Comparison of ENCODE assay signal across 9 cellular contexts in genomic region chr12:51721281-51721940, GRCh38.
A peak's percentile ranks its signal among the peaks of the same experiment; 100 is the strongest.
DNase-seq lines count a peak whose midpoint lies in the region; ATAC-seq and TF ChIP-seq lines count a peak whose summit lies in the region.
"Had no signal": no experiment of that assay in that cellular context is flagged by ENCODE, and none has a peak within 500 bp of the region (broad histone marks: within the 10 kb centered on the region; RNA-seq: fewer than 3 reads in every experiment).

No MANE protein-coding gene starts in this region.

- WGBS in SK-N-SH (ENCODE audit: low lambda C conversion rate): 63% methylated on average over 33 of the region's 44 CpGs
- WGBS in iPS DF 6.9 (ENCODE audit: insufficient coverage, insufficient read length): no CpG with 5 or more reads among the region's 44 CpGs

- no peak overlapping the region for H3K9ac ChIP-seq in SK-N-SH

- TF ChIP-seq CTCF in SK-N-SH (IDR thresholded peaks at IDR 0.05): no peak

- H3K4me2 ChIP-seq in SK-N-SH: no peak overlapping the region

- no peaks in the 10 kb centered on the region for H3K79me2 ChIP-seq in SK-N-SH (ENCODE audit: insufficient read depth)

- H3K9me3 ChIP-seq in SK-N-SH (no peaks in the 10 kb centered on the region), iPS DF 6.9 (ENCODE audit: control insufficient read depth, insufficient read depth, low read length) (no peaks in the 10 kb centered on the region)

- POLR2A ChIA-PET in SK-N-SH (lab: Yijun Ruan, JAX): no interaction called here

- H3K4me3 ChIP-seq in SK-N-SH (ENCODE audit: low read depth in 2 of 2, low read length in 1 of 2): peak overlapping the region in 1 of 2 experiments; percentile 17; a peak in 1 of 4 replicates
- no peak overlapping the region for H3K4me3 ChIP-seq in iPS DF 6.9 (ENCODE audit: low read length)

- H4K20me1 ChIP-seq in SK-N-SH (ENCODE audit: insufficient read depth): no peaks in the 10 kb centered on the region

- TF ChIP-seq EP300 in SK-N-SH (IDR thresholded peaks at IDR 0.05; ENCODE audit: borderline replicate concordance in 1 of 2, low read depth in 1 of 2, low read length in 1 of 2): no peak

- peaks cover 17 to 41% of the 10 kb centered on the region in 2 experiments for H3K36me3 ChIP-seq in SK-N-SH (replicated peaks in 1 of 2; ENCODE audit: control insufficient read depth in 1 of 2, insufficient read depth in 2 of 2, low read length in 1 of 2)
- H3K36me3 ChIP-seq in iPS DF 6.9 (ENCODE audit: control insufficient read depth, insufficient read depth, low read length): no peaks in the 10 kb centered on the region

- CTCF ChIA-PET in SK-N-SH (lab: Yijun Ruan, JAX): no interaction called here

- no peak for TF ChIP-seq RAD21 in SK-N-SH (IDR thresholded peaks at IDR 0.05; ENCODE audit: low read length)

- no peaks in the 10 kb centered on the region; a peak in 1 of 4 replicates for H3K4me1 ChIP-seq in SK-N-SH (ENCODE audit: control insufficient read depth in 1 of 2, insufficient read depth in 2 of 2, low read depth in 1 of 2, low read length in 1 of 2)
- H3K4me1 ChIP-seq in iPS DF 6.9 (ENCODE audit: control insufficient read depth, insufficient read depth, low read length): no peaks in the 10 kb centered on the region

- H3K27ac ChIP-seq in SK-N-SH (ENCODE audit: low read depth in 2 of 2, low read length in 1 of 2) (no peak overlapping the region), iPS DF 6.9 (ENCODE audit: low read length) (no peak overlapping the region)

- DNase-seq in SK-N-SH: peak; percentile 87
- peak; percentile 14 for DNase-seq in activated naive CD8-positive, alpha-beta T cell treated with anti-CD3 and anti-CD28 coated beads, Interleukin-2, amount 50 U/mL, for 16 hours (ENCODE audit: low read depth, low spot score)
- DNase-seq in iPS DF 6.9 (ENCODE audit: low read depth, low spot score): peak; percentile 22
- DNase-seq in stimulated activated CD4-positive, alpha-beta T cell treated with anti-CD3 and anti-CD28 coated beads, Interleukin-4, amount 100 ng/mL, for 24 hours: peak; percentile 38
- no peak for DNase-seq in middle frontal gyrus (ENCODE audit: extremely low spot score, low spot score)

- no peaks in the 10 kb centered on the region for H3K9me2 ChIP-seq in SK-N-SH

- H2AFZ ChIP-seq in SK-N-SH (ENCODE audit: low read depth): no peak overlapping the region

- ATAC-seq in GM21528 (IDR thresholded peaks at IDR 0.05; ENCODE audit: low FRiP score, unreplicated experiment) (no peak), GM21367 (IDR thresholded peaks at IDR 0.05; ENCODE audit: unreplicated experiment) (no peak), HG03280 (IDR thresholded peaks at IDR 0.05; ENCODE audit: unreplicated experiment) (no peak)
- ATAC-seq: left colon had no signal

- H3F3A ChIP-seq in SK-N-SH (replicated peaks; ENCODE audit: insufficient read depth): no peaks in the 10 kb centered on the region

- no peaks in the 10 kb centered on the region for H3K27me3 ChIP-seq in SK-N-SH (ENCODE audit: insufficient read depth)
- H3K27me3 ChIP-seq in iPS DF 6.9 (ENCODE audit: control insufficient read depth, insufficient read depth, low read length): no peaks in the 10 kb centered on the region

TF ChIP-seq in SK-N-SH, 30 proteins besides CTCF, POLR2A, EP300 and RAD21:
- no peak for TF ChIP-seq TEAD4 (IDR thresholded peaks at IDR 0.05; ENCODE audit: borderline replicate concordance, insufficient read depth)
- TF ChIP-seq RCOR1 (IDR thresholded peaks at IDR 0.05; ENCODE audit: low read length): no peak
- no peak for TF ChIP-seq MXI1 (IDR thresholded peaks at IDR 0.05; ENCODE audit: low read depth, low read length)
- TF ChIP-seq PBX3 (IDR thresholded peaks at IDR 0.05): no peak
- TF ChIP-seq NFIC (IDR thresholded peaks at IDR 0.05; ENCODE audit: borderline replicate concordance): no peak
- TF ChIP-seq USF2 (IDR thresholded peaks at IDR 0.05; ENCODE audit: borderline replicate concordance, low read depth, low read length): no peak
